11 cellular contexts compared by ENCODE assay signal in the genomic region with DNA sequence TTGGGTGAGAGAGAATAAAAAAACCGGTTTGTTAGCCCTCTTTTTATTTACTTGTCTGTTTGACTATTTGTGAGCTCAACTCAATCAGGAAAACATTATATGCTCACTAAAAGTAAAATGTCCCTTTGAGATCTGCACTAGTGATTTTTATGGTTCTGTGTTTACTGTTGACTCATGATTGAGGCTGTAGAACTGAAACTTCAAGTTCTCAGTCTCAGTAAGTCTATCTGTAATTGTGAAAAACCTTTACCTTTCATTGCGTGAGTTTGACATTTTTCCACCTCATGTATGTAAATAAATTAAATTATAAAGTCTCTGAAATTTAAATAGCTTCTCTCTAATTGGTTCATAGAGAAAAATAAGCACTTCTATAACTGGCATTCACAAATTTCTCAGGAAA. TPM values are rescaled to one million over a fixed set of nuclear protein-coding genes. Genes with fewer than 3 reads are reported as not detected.
DNase-seq lines count a peak whose midpoint lies in the region; ATAC-seq and TF ChIP-seq lines count a peak whose summit lies in the region.
"Had no signal": no experiment of that assay in that cellular context is flagged by ENCODE, and none has a peak within 500 bp of the region (broad histone marks: within the 10 kb centered on the region; RNA-seq: fewer than 3 reads in every experiment).

No MANE protein-coding gene starts in this region.

- H3K36me3 ChIP-seq in Caco-2 (ENCODE audit: control insufficient read depth, insufficient read depth, low read length): no peaks in the 10 kb centered on the region
- H3K36me3 ChIP-seq: ascending aorta; BLaER1 treated with 17β-estradiol and CSF1 and Interleukin-3, amounts not matched to agents 10 nM and 100 nM had no signal

- no peaks in the 10 kb centered on the region for H3K4me1 ChIP-seq in Caco-2
- H3K4me1 ChIP-seq: ascending aorta; BLaER1 treated with 17β-estradiol and CSF1 and Interleukin-3, amounts not matched to agents 10 nM and 100 nM had no signal

- peak; percentile 99 for ATAC-seq in GM18505 (IDR thresholded peaks at IDR 0.05; ENCODE audit: unreplicated experiment)
- ATAC-seq in GM19463 (IDR thresholded peaks at IDR 0.05; ENCODE audit: unreplicated experiment): peak; percentile 99
- ATAC-seq in HG02938 (IDR thresholded peaks at IDR 0.05; ENCODE audit: unreplicated experiment): peak; percentile 99
- ATAC-seq in HG03575 (IDR thresholded peaks at IDR 0.05; ENCODE audit: extremely low read depth, insufficient number of reproducible peaks, low FRiP score, unreplicated experiment): peak; percentile 99
- ATAC-seq in activated CD8-positive, alpha-beta memory T cell treated with anti-CD3 and anti-CD28 coated beads, Interleukin-2, amount 10 ng/mL, durations not matched to agents 7 days and 5 days: no peak
- ATAC-seq: SK-N-SH treated with all-trans-retinoic acid at 6 μM for 48 hours had no signal

- intact Hi-C loops in MCF 10A (cut with micrococcal nuclease) (no loop called here), Caco-2 (cut with micrococcal nuclease; ENCODE audit: unreplicated experiment) (no loop called here)

- H3K4me3 Mint-ChIP-seq in MCF 10A (ENCODE audit: unreplicated experiment) (no peak overlapping the region), Caco-2 (ENCODE audit: unreplicated experiment) (no peak overlapping the region)
- no peak overlapping the region for H3K4me3 Mint-ChIP-seq in activated CD8-positive, alpha-beta memory T cell treated with anti-CD3 and anti-CD28 coated beads, Interleukin-2, amount 10 ng/mL, durations not matched to agents 7 days and 5 days

- TF ChIP-seq CTCF in MCF 10A (IDR thresholded peaks at IDR 0.05; ENCODE audit: unreplicated experiment) (no peak), Caco-2 (IDR thresholded peaks at IDR 0.05; ENCODE audit: insufficient read depth in 1 of 2, low read depth in 1 of 2, low read length in 1 of 2, severe bottlenecking in 1 of 2, unreplicated experiment in 1 of 2) (no peak)

- TF ChIP-seq POLR2A in GM18505 (IDR thresholded peaks at IDR 0.05; ENCODE audit: borderline replicate concordance, extremely low read depth, insufficient read depth, insufficient read length): no peak

- H3K9me3 Mint-ChIP-seq in MCF 10A (ENCODE audit: unreplicated experiment): no peaks in the 10 kb centered on the region
- H3K9me3 Mint-ChIP-seq in activated CD8-positive, alpha-beta memory T cell treated with anti-CD3 and anti-CD28 coated beads, Interleukin-2, amount 10 ng/mL, durations not matched to agents 7 days and 5 days (ENCODE audit: low read depth): no peaks in the 10 kb centered on the region
- no peaks in the 10 kb centered on the region for H3K9me3 Mint-ChIP-seq in Caco-2 (ENCODE audit: unreplicated experiment)

- no peak overlapping the region for H3K4me3 ChIP-seq in Caco-2 (ENCODE audit: low read depth, low read length)
- H3K4me3 ChIP-seq: ascending aorta; BLaER1 treated with 17β-estradiol and CSF1 and Interleukin-3, amounts not matched to agents 10 nM and 100 nM had no signal

- H3K27ac Mint-ChIP-seq in MCF 10A (ENCODE audit: low read depth, unreplicated experiment) (no peak overlapping the region), Caco-2 (ENCODE audit: unreplicated experiment) (no peak overlapping the region)
- H3K27ac Mint-ChIP-seq in activated CD8-positive, alpha-beta memory T cell treated with anti-CD3 and anti-CD28 coated beads, Interleukin-2, amount 10 ng/mL, durations not matched to agents 7 days and 5 days: no peak overlapping the region

- no peaks in the 10 kb centered on the region for H3K36me3 Mint-ChIP-seq in MCF 10A (ENCODE audit: insufficient read depth, unreplicated experiment)
- H3K36me3 Mint-ChIP-seq in activated CD8-positive, alpha-beta memory T cell treated with anti-CD3 and anti-CD28 coated beads, Interleukin-2, amount 10 ng/mL, durations not matched to agents 7 days and 5 days: peaks cover 2% of the 10 kb centered on the region
- no peaks in the 10 kb centered on the region for H3K36me3 Mint-ChIP-seq in Caco-2 (ENCODE audit: insufficient read depth, unreplicated experiment)

- no peaks in the 10 kb centered on the region for H3K27me3 ChIP-seq in Caco-2 (replicated peaks; ENCODE audit: control insufficient read depth, insufficient read depth, low read length)
- H3K27me3 ChIP-seq: ascending aorta; BLaER1 treated with 17β-estradiol and CSF1 and Interleukin-3, amounts not matched to agents 10 nM and 100 nM had no signal

- no peaks in the 10 kb centered on the region for H3K27me3 Mint-ChIP-seq in MCF 10A (ENCODE audit: insufficient read depth, unreplicated experiment)
- H3K27me3 Mint-ChIP-seq in activated CD8-positive, alpha-beta memory T cell treated with anti-CD3 and anti-CD28 coated beads, Interleukin-2, amount 10 ng/mL, durations not matched to agents 7 days and 5 days: peaks cover 21% of the 10 kb centered on the region
- H3K27me3 Mint-ChIP-seq in Caco-2 (ENCODE audit: insufficient read depth, unreplicated experiment): no peaks in the 10 kb centered on the region

- H3K4me1 Mint-ChIP-seq in MCF 10A (ENCODE audit: insufficient read depth, unreplicated experiment) (no peaks in the 10 kb centered on the region), Caco-2 (ENCODE audit: low read depth, unreplicated experiment) (peaks cover 6% of the 10 kb centered on the region)
- peaks cover 4% of the 10 kb centered on the region for H3K4me1 Mint-ChIP-seq in activated CD8-positive, alpha-beta memory T cell treated with anti-CD3 and anti-CD28 coated beads, Interleukin-2, amount 10 ng/mL, durations not matched to agents 7 days and 5 days

- DNase-seq in MCF 10A (ENCODE audit: unreplicated experiment): no peak
- DNase-seq in activated CD8-positive, alpha-beta memory T cell treated with anti-CD3 and anti-CD28 coated beads, Interleukin-2, amount 10 ng/mL, durations not matched to agents 7 days and 5 days: no peak
- DNase-seq in Caco-2: no peak
- DNase-seq in NK-92 treated with Interleukin-12 subunit alpha and Interleukin-12 subunit beta, amount 100 ng/mL, for 24 hours (lab: John Stamatoyannopoulos, UW): no peak

- CTCF ChIA-PET in MCF 10A (lab: Yijun Ruan, JAX) (interaction anchor here (0.5 to 0.7 kb wide), 4 partner anchors 8 to 987 kb away, joined by 3 to 4 read pairs (median 3); no protein-coding TSS in a partner anchor), Caco-2 (lab: Charles Lee) (no interaction called here)
- CTCF ChIA-PET in activated CD8-positive, alpha-beta memory T cell treated with anti-CD3 and anti-CD28 coated beads, Interleukin-2, amount 10 ng/mL, durations not matched to agents 7 days and 5 days (lab: Charles Lee): no interaction called here

- H3K9me3 ChIP-seq in Caco-2: no peaks in the 10 kb centered on the region; the same call in 1 of the 2 replicates

- BruUV-seq in MCF 10A (replicated peaks; lab: Mats Ljungman, UMichigan) (no TSS peak), Caco-2 (replicated peaks; lab: Mats Ljungman, UMichigan) (no TSS peak)

- POLR2A ChIA-PET in MCF 10A (lab: Yijun Ruan, JAX) (interaction anchor here (0.7 to 1.2 kb wide), 2 partner anchors 9 to 921 kb away, joined by 3 read pairs; no protein-coding TSS in a partner anchor), Caco-2 (lab: Charles Lee) (no interaction called here)

RNA-seq across cellular contexts. Expression of gene CASD1, which starts 17.0 kb away (rescaled TPM):
- total RNA-seq in MCF 10A (2022): 12.4 and 15.9 TPM in 2 replicates
- 10 to 100 TPM; 11.9 to 13.6 TPM for total RNA-seq in activated CD8-positive, alpha-beta memory T cell treated with anti-CD3 and anti-CD28 coated beads, Interleukin-2, amount 10 ng/mL, durations not matched to agents 7 days and 5 days
- total RNA-seq in Caco-2 (2022): 13.7 and 16.8 TPM in 2 replicates
